Comparison of ENCODE assay signal across 10 cellular contexts in the genomic region with DNA sequence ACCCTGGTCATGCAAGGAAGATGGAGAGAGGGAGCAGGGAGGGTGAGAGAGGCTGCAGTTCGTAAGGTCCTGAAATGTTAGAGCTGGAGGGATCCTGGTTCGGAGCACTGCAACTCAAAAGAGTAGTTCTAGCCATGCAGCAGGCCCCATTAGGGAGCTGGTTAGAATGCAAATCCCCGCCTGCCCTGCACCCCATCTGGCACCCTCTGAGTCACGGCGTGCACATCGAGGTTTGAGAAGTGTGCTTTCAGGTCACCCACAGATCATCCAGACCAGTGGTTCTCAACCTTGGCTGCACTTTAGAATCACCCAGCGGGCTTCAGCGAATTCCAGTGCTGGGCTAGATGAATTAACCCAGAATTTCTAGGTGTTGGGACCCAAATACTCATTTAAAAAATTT.
DNase-seq lines count a peak whose midpoint lies in the region; ATAC-seq and TF ChIP-seq lines count a peak whose summit lies in the region.
"Had no signal": no experiment of that assay in that cellular context is flagged by ENCODE, and none has a peak within 500 bp of the region (broad histone marks: within the 10 kb centered on the region; RNA-seq: fewer than 3 reads in every experiment).

No MANE protein-coding gene starts in this region.

- no peak for TF ChIP-seq CTCF in RWPE2 (IDR thresholded peaks at IDR 0.05; ENCODE audit: poor library complexity, severe bottlenecking)

- H3K4me1 ChIP-seq in RWPE2 (ENCODE audit: insufficient read depth, poor library complexity, severe bottlenecking): peaks cover 40% of the 10 kb centered on the region
- H3K4me1 ChIP-seq in HAP-1: peaks cover 15% of the 10 kb centered on the region

- H3K4me3 ChIP-seq in RWPE2 (ENCODE audit: severe bottlenecking): no peak overlapping the region
- no peak overlapping the region for H3K4me3 ChIP-seq in HAP-1
- H3K4me3 ChIP-seq: dorsolateral prefrontal cortex had no signal

- H3K27ac ChIP-seq in RWPE2 (ENCODE audit: poor library complexity, severe bottlenecking): peak overlapping the region; percentile 77

- DNase-seq in ACHN (peak; percentile 38), RWPE2 (ENCODE audit: low spot score) (peak; percentile 44), HAP-1 (ENCODE audit: low spot score in 2 of 2) (no peak), NCI-H2196 treated with DMSO at 0.1 percent for 48 hours (lab: John Stamatoyannopoulos, UW; ENCODE audit: unreplicated experiment) (no peak), dedifferentiated amniotic fluid mesenchymal stem cell (ENCODE audit: extremely low spot score) (no peak)
- no peak for DNase-seq in activated CD4-positive, alpha-beta T cell treated with anti-CD3 and anti-CD28 coated beads, Interleukin-2, amount 50 U/mL, for 1 hour
- DNase-seq: dorsolateral prefrontal cortex, NCI-H1048 had no signal

- H3K9me3 ChIP-seq in RWPE2 (ENCODE audit: severe bottlenecking): no peaks in the 10 kb centered on the region
- no peaks in the 10 kb centered on the region for H3K9me3 ChIP-seq in HAP-1

- ATAC-seq in GM19455 (IDR thresholded peaks at IDR 0.05; ENCODE audit: unreplicated experiment) (peak; percentile 99), HG03045 (IDR thresholded peaks at IDR 0.05; ENCODE audit: unreplicated experiment) (peak; percentile 95), RWPE2 (ENCODE audit: low read depth) (no peak)

- H3K27me3 ChIP-seq in RWPE2 (ENCODE audit: insufficient read depth, poor library complexity, severe bottlenecking): no peaks in the 10 kb centered on the region
- H3K27me3 ChIP-seq in HAP-1 (ENCODE audit: low read depth): no peaks in the 10 kb centered on the region
- H3K27me3 ChIP-seq: dorsolateral prefrontal cortex had no signal

- in situ Hi-C loops in ACHN (cut with HindIII; ENCODE audit: low pct_ligation_motif_present, low pct_unique_long_range_greater_than_20kb, low sequenced_read_pairs): no loop called here
- in situ Hi-C loops in HAP-1 (cut with MboI; ENCODE audit: low sequenced_read_pairs): no loop called here

- H3K36me3 ChIP-seq in RWPE2 (ENCODE audit: low read depth) (peaks cover 21% of the 10 kb centered on the region), HAP-1 (replicated peaks) (no peaks in the 10 kb centered on the region; the same call in 1 of the 2 replicates)

Comparison
In these comparisons a context has a peak if more than half of its experiments do, and no peak if none do; other contexts are left out.
1. DNase-seq: peak in ACHN (single experiment) and RWPE2 (single experiment); none in activated CD4-positive, alpha-beta T cell treated with anti-CD3 and anti-CD28 coated beads, Interleukin-2, amount 50 U/mL, for 1 hour (single experiment), HAP-1 (0 of 2), NCI-H2196 treated with DMSO at 0.1 percent for 48 hours (single experiment) and dedifferentiated amniotic fluid mesenchymal stem cell (single experiment).